In the genomic region with DNA sequence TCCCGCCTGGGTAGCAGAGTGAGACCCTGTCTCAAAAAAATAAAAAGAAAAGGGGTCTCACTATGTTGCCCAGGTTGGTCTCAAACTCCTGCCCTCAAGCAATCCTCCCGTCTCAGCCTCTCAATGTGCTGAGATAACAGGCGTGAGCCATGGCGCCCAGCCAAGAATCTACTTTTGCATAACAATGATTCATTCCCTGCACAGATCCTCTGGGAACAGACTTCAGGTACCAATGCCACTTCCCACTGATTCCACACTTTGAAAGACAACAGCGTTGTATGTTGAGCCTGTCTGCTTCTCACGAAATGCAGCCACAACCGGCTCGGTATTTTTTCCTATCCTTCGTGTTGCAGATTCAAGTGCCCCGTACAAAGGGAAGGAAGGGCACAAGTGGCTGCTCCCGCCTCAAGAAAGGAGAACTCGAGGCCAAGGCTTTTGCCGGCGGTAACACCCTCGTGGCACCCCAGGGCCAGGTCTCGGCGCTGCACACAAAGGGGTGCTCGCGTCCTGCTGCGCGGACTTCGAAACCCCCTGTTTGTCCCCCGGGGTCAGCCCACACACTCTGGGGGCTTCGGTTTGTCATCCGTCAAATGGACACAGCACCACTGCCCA, we compare ENCODE assay signal across 8 cellular contexts. TPM values are rescaled to one million over a fixed set of nuclear protein-coding genes. Genes with fewer than 3 reads are reported as not detected.
DNase-seq lines count a peak whose midpoint lies in the region; ATAC-seq and TF ChIP-seq lines count a peak whose summit lies in the region.

No MANE protein-coding gene starts in this region.

- intact Hi-C loops in Right ventricle myocardium inferior (cut with DNase I), result no loop called here

- H3K4me2 ChIP-seq in KMS-11 (peak overlapping the region; percentile 71), osteoblast (ENCODE audit: insufficient read depth, low read length) (peak overlapping the region; percentile 85)

- POLR2A ChIA-PET in RWPE1 (lab: Yijun Ruan, JAX; ENCODE audit: low non-redundant PET), result no interaction called here

- H3K9ac ChIP-seq in KMS-11 (peak overlapping the region; percentile 67), adipocyte (ENCODE audit: low read length) (peak overlapping the region; percentile 98)

- H3K36me3 ChIP-seq in KMS-11 (ENCODE audit: insufficient read depth) (peaks cover 2% of the 10 kb centered on the region; the same call in 1 of the 2 replicates), adipocyte (ENCODE audit: control insufficient read depth, insufficient read depth, low read length, severe bottlenecking) (peaks cover 22% of the 10 kb centered on the region), osteoblast (ENCODE audit: insufficient read depth, low read length) (peaks cover 25% of the 10 kb centered on the region)

- peak; percentile 46 for ATAC-seq in Right ventricle myocardium inferior

- H3K9me3 ChIP-seq in adipocyte (ENCODE audit: control insufficient read depth, low read length) (no peaks in the 10 kb centered on the region), osteoblast (ENCODE audit: low read depth, low read length) (no peaks in the 10 kb centered on the region)

- peak; percentile 93 for DNase-seq in EL
- DNase-seq in H4 (ENCODE audit: low spot score), result peak; percentile 89
- DNase-seq in RWPE1 (ENCODE audit: low spot score), result peak; percentile 80
- DNase-seq in adipocyte (ENCODE audit: low read depth), result peak; percentile 83
- DNase-seq in Right ventricle myocardium inferior (ENCODE audit: missing footprints), result peak; percentile 83
- peak; percentile 86 for DNase-seq in osteoblast (ENCODE audit: insufficient read length, low spot score, missing footprints)
- no peak for DNase-seq in AG08396 (ENCODE audit: low spot score)

- H2AFZ ChIP-seq in KMS-11 (ENCODE audit: low read depth), result peak overlapping the region; percentile 82
- peak overlapping the region; percentile 63 for H2AFZ ChIP-seq in osteoblast (ENCODE audit: low read length)

- H4K20me1 ChIP-seq in KMS-11 (ENCODE audit: insufficient read depth), result no peaks in the 10 kb centered on the region
- no peaks in the 10 kb centered on the region for H4K20me1 ChIP-seq in osteoblast (ENCODE audit: insufficient read depth, low read length)

- H3K27ac ChIP-seq in KMS-11 (peak overlapping the region; percentile 36; the same call in 1 of the 2 replicates), RWPE1 (peak overlapping the region; percentile 96), osteoblast (ENCODE audit: low read depth, low read length) (peak overlapping the region; percentile 99)

- no peaks in the 10 kb centered on the region for H3K27me3 ChIP-seq in KMS-11 (ENCODE audit: insufficient read depth, low read depth)
- no peaks in the 10 kb centered on the region for H3K27me3 ChIP-seq in adipocyte (replicated peaks; ENCODE audit: control insufficient read depth, insufficient read depth, low read length)
- no peaks in the 10 kb centered on the region for H3K27me3 ChIP-seq in osteoblast (ENCODE audit: insufficient read depth, low read length)

- no peak overlapping the region for H3K4me3 ChIP-seq in KMS-11 (IDR thresholded peaks at IDR 0.05; ENCODE audit: insufficient read depth, low read depth, low read length)
- peak overlapping the region; percentile 99 for H3K4me3 ChIP-seq in adipocyte (ENCODE audit: low read length)
- peak overlapping the region; percentile 92 for H3K4me3 ChIP-seq in osteoblast (ENCODE audit: insufficient read depth, low read length)

- TF ChIP-seq CTCF in KMS-11 (conservative IDR thresholded peaks at IDR 0.05; ENCODE audit: low read depth, low read length) (no peak), RWPE1 (conservative IDR thresholded peaks at IDR 0.05; ENCODE audit: low read depth) (no peak), osteoblast (IDR thresholded peaks at IDR 0.05; ENCODE audit: extremely low read depth, low read depth, low read length) (no peak)

- H3K79me2 ChIP-seq in KMS-11 (ENCODE audit: insufficient read depth, low read depth) (peaks cover 25% of the 10 kb centered on the region; the same call in 1 of the 2 replicates), osteoblast (ENCODE audit: insufficient read depth, low read length) (peaks cover 38% of the 10 kb centered on the region)

- CTCF ChIA-PET in RWPE1 (lab: Yijun Ruan, JAX), result interaction anchor here (0.7 kb wide), 1 partner anchor 283 kb away, joined by 3 read pairs; no protein-coding TSS in a partner anchor

- H3K4me1 ChIP-seq in KMS-11 (ENCODE audit: low read depth, poor library complexity, severe bottlenecking) (peaks cover 3% of the 10 kb centered on the region), adipocyte (ENCODE audit: control insufficient read depth, insufficient read depth, low read length) (peaks cover 23% of the 10 kb centered on the region), osteoblast (ENCODE audit: insufficient read depth, low read length) (peaks cover 36% of the 10 kb centered on the region)

RNA-seq across cellular contexts. Expression of a gene that starts 0.7 kb away (rescaled TPM):
- 16.2 and 29.2 TPM in 2 replicates for total RNA-seq in H4 (2014; rRNA removed; shearing (Covaris generic))
- 6.7 TPM for total RNA-seq in Right ventricle myocardium inferior
- 17.1 and 17.4 TPM in 2 replicates for total RNA-seq in osteoblast

RNA-seq across cellular contexts. Expression of a gene that starts 36.9 kb away (rescaled TPM):
- 458 and 494 TPM in 2 replicates for total RNA-seq in H4 (2014; rRNA removed; shearing (Covaris generic))
- total RNA-seq in Right ventricle myocardium inferior, result 57.7 TPM
- 218 and 245 TPM in 2 replicates for total RNA-seq in osteoblast

Comparison
In these comparisons a context has a peak if more than half of its experiments do, and no peak if none do; other contexts are left out.
1. H3K27ac ChIP-seq: peak in every context shown above with its lines; median percentile 99 in osteoblast; 96 in RWPE1; 36 in KMS-11.